Comparison of ENCODE assay signal across 26 cellular contexts in the genomic region with DNA sequence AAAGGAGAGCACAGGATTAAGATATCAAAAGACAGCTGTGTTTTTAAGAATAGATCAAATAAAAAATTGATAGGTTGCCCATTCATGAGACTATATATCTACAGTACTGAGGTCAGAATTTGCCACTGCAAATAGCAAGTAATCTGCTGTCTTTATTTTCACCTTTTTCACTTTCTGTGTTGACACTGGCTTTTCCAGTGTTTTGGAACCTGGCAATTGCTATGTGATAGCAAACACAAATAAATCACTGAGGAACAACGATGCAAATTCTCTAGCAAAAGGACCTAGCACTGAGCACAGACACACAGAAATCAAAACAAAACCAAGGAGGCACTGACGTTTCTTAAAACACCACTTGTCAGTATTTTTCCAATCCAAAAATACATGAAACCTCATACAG.
"Had no signal": no experiment of that assay in that cellular context is flagged by ENCODE, and none has a peak within 500 bp of the region (broad histone marks: within the 10 kb centered on the region; RNA-seq: fewer than 3 reads in every experiment).

No MANE protein-coding gene starts in this region.

- H3K27me3 Mint-ChIP-seq: activated CD8-positive, alpha-beta memory T cell treated with anti-CD3 and anti-CD28 coated beads, Interleukin-2, amount 10 ng/mL, durations not matched to agents 7 days and 5 days had no signal

- H3K27ac Mint-ChIP-seq: activated CD8-positive, alpha-beta memory T cell treated with anti-CD3 and anti-CD28 coated beads, Interleukin-2, amount 10 ng/mL, durations not matched to agents 7 days and 5 days; activated naive CD4-positive, alpha-beta T cell treated with anti-CD3 and anti-CD28 coated beads, Interleukin-2, amount 50 U/mL, for 72 hours; activated T-cell treated with anti-CD3 and anti-CD28 coated beads, Interleukin-2, amount 50 U/mL, for 24 hours; T-helper 1 cell treated with Interleukin-12 subunit alpha and Interleukin-12 subunit beta and Interleukin-4 antibody, amounts not matched to agents 30 μg/mL and 1 μg/mL, for 36 hours had no signal

- H3K4me3 ChIP-seq: cardiac muscle cell, Peyer's patch, SJCRH30 had no signal

- ATAC-seq: activated CD4-positive, CD25-positive, alpha-beta regulatory T cell treated with anti-CD3 and anti-CD28 coated beads, Interleukin-2, amount 50 U/mL, for 24 hours; activated CD8-positive, alpha-beta memory T cell treated with anti-CD3 and anti-CD28 coated beads, Interleukin-2, amount 10 ng/mL, durations not matched to agents 7 days and 5 days had no signal

- H3K36me3 Mint-ChIP-seq: activated CD8-positive, alpha-beta memory T cell treated with anti-CD3 and anti-CD28 coated beads, Interleukin-2, amount 10 ng/mL, durations not matched to agents 7 days and 5 days; activated naive CD4-positive, alpha-beta T cell treated with anti-CD3 and anti-CD28 coated beads, Interleukin-2, amount 50 U/mL, for 72 hours had no signal

- H3K36me3 ChIP-seq: brain microvascular endothelial cell, cardiac muscle cell, Peyer's patch, SJCRH30 had no signal

- H3K9me3 Mint-ChIP-seq: T-helper 1 cell treated with Interleukin-12 subunit alpha and Interleukin-12 subunit beta and Interleukin-4 antibody, amounts not matched to agents 30 μg/mL and 1 μg/mL, for 36 hours had no signal

- H3K9me3 ChIP-seq: Peyer's patch, SJCRH30 had no signal

- H3K27me3 ChIP-seq: brain microvascular endothelial cell, cardiac muscle cell, Peyer's patch had no signal

- DNase-seq: activated CD4-positive, alpha-beta T cell treated with anti-CD3 and anti-CD28 coated beads for 4 hours; activated CD8-positive, alpha-beta memory T cell treated with anti-CD3 and anti-CD28 coated beads, Interleukin-2, amount 10 ng/mL, durations not matched to agents 7 days and 5 days; activated effector memory CD4-positive, alpha-beta T cell treated with anti-CD3 and anti-CD28 coated beads, Interleukin-2, amount 50 U/mL, for 16 hours; activated naive CD4-positive, alpha-beta T cell treated with Interleukin-2 at 50 U/mL for 16 hours; activated T-cell treated with anti-CD3 and anti-CD28 coated beads, Interleukin-2, amount 50 U/mL, for 24 hours; brain microvascular endothelial cell; IMR-90; Kasumi-1; KBM-7; NCI-H1048; NCI-H146; NCI-H187 treated with DMSO at 0.1 percent for 48 hours; NCI-H2171; NCI-H2227 treated with DMSO at 0.1 percent for 48 hours; NCI-H446 treated with DMSO at 0.1 percent for 48 hours; NCI-H524 treated with DMSO at 0.1 percent for 48 hours; NCI-H748 treated with DMSO at 0.1 percent for 48 hours; NK-92 treated with Interleukin-12 subunit alpha and Interleukin-12 subunit beta, amount 100 ng/mL, for 24 hours; Peyer's patch; Right ventricle myocardium superior; SJCRH30 had no signal

- H3K4me3 Mint-ChIP-seq: activated CD8-positive, alpha-beta memory T cell treated with anti-CD3 and anti-CD28 coated beads, Interleukin-2, amount 10 ng/mL, durations not matched to agents 7 days and 5 days; activated T-cell treated with anti-CD3 and anti-CD28 coated beads, Interleukin-2, amount 50 U/mL, for 24 hours; T-helper 1 cell treated with Interleukin-12 subunit alpha and Interleukin-12 subunit beta and Interleukin-4 antibody, amounts not matched to agents 30 μg/mL and 1 μg/mL, for 36 hours had no signal

- H3K27ac ChIP-seq: brain microvascular endothelial cell, cardiac muscle cell, Peyer's patch, RWPE1, SJCRH30 had no signal

- H3K4me1 ChIP-seq: Peyer's patch, SJCRH30 had no signal

- H3K4me1 Mint-ChIP-seq: activated CD8-positive, alpha-beta memory T cell treated with anti-CD3 and anti-CD28 coated beads, Interleukin-2, amount 10 ng/mL, durations not matched to agents 7 days and 5 days had no signal
